19 cellular contexts compared by ENCODE assay signal in the genomic region with DNA sequence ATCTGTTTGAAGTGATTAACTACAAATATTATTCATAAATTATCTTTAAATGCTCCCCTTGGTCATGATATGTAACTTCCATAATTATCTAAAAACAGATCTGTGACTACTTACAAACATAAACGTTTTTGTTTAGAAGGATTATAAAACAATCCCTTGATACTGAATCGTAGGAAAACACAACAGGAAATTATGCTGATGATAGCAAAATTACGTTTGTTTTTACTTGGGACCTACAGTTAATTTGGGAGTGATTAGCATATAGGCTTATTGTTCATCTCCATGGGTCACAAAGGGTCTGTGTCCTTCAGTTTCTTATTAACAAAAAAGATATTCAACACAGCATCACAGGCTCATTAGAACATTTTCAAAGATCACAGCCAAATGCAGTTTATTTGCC. TPM values are rescaled to one million over a fixed set of nuclear protein-coding genes. Genes with fewer than 3 reads are reported as not detected.
DNase-seq lines count a peak whose midpoint lies in the region; ATAC-seq, FAIRE-seq and TF ChIP-seq lines count a peak whose summit lies in the region.
"Had no signal": no experiment of that assay in that cellular context is flagged by ENCODE, and none has a peak within 500 bp of the region (broad histone marks: within the 10 kb centered on the region; RNA-seq: fewer than 3 reads in every experiment).

No MANE protein-coding gene starts in this region.

- TF ChIP-seq POLR2A in H54 (IDR thresholded peaks at IDR 0.05; ENCODE audit: low read depth, low read length) = no peak

- peaks cover 3% of the 10 kb centered on the region for H3K27me3 ChIP-seq in skeletal muscle satellite cell (ENCODE audit: control insufficient read depth, insufficient read depth, low read length)

- H3K4me3 ChIP-seq in SK-N-MC (0 out of 2 replicates have a peak overlapping the region, but pooled peaks have one; percentile 8), skeletal muscle satellite cell (ENCODE audit: low read length) (no peak overlapping the region)

- peak overlapping the region; percentile 59 for H3K4me2 ChIP-seq in skeletal muscle satellite cell (ENCODE audit: low read length)

- DNase-seq in H54 (ENCODE audit: insufficient read length, low spot score) = no peak
- DNase-seq in SK-N-MC (ENCODE audit: low read depth, low spot score) = no peak
- DNase-seq in globus pallidus (ENCODE audit: low spot score) = peak; percentile 45
- DNase-seq in NCI-H1105 (lab: John Stamatoyannopoulos, UW) = no peak
- DNase-seq: CD4-positive, alpha-beta memory T cell; DND-41; GOT3; HFFc6; NCI-H1417; NCI-H187 treated with DMSO at 0.1 percent for 48 hours; NCI-H2171; NCI-H446; PC-3; T-cell had no signal

- H3K36me3 ChIP-seq in SK-N-MC (ENCODE audit: insufficient read depth, low read length) (no peaks in the 10 kb centered on the region), skeletal muscle satellite cell (ENCODE audit: insufficient read depth, low read length) (no peaks in the 10 kb centered on the region)

- H3K9me3 ChIP-seq in SK-N-MC (ENCODE audit: low read depth, low read length) = no peaks in the 10 kb centered on the region
- H3K9me3 ChIP-seq in skeletal muscle satellite cell (replicated peaks; ENCODE audit: low read length) = no peaks in the 10 kb centered on the region

- ATAC-seq in HG02610 (IDR thresholded peaks at IDR 0.05; ENCODE audit: unreplicated experiment) (no peak), HG02884 (IDR thresholded peaks at IDR 0.05; ENCODE audit: unreplicated experiment) (no peak)
- ATAC-seq: PC-3, T-cell had no signal

- H3K4me1 ChIP-seq in skeletal muscle satellite cell (ENCODE audit: control insufficient read depth, insufficient read depth, low read length) = no peaks in the 10 kb centered on the region

- H3K9ac ChIP-seq in SK-N-MC (ENCODE audit: insufficient read length) (no peak overlapping the region), skeletal muscle satellite cell (ENCODE audit: low read depth, low read length) (no peak overlapping the region)

- no peak overlapping the region for H3K27ac ChIP-seq in SK-N-MC

- FAIRE-seq in H54 (lab: Jason Lieb, UNC) = peak; percentile 27
- FAIRE-seq: G401.6, GM18507 had no signal

RNA-seq across cellular contexts. Expression of gene CCDC195, which starts 4.3 kb away (rescaled TPM):
- not detected in 2 replicates for total RNA-seq in skeletal muscle satellite cell (2012; rRNA removed)
- total RNA-seq: CD4-positive, alpha-beta memory T cell; HFFc6; PC-3; T-cell had no signal
